In the genomic region with DNA sequence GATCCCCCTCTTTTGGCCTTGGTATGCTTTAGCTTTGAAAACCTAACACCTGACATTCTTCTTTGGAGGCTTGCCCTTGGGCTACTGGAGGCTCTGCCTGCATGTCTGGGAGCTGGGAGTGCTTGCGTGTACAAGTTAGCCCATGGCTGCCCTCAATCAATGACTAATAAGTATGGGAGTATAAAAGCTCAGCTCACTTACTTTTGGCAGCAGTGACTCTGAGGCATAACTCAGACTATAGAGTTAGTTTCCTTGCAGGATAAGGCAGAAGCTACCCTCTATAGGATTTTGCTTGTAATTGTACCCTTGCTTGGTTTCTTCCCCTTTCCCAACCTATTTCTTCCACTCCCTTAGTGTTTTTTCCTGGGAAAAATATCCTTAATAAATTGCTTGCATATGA, we compare ENCODE assay signal across 14 cellular contexts.
DNase-seq lines count a peak whose midpoint lies in the region; ATAC-seq and TF ChIP-seq lines count a peak whose summit lies in the region.
"Had no signal": no experiment of that assay in that cellular context is flagged by ENCODE, and none has a peak within 500 bp of the region (broad histone marks: within the 10 kb centered on the region; RNA-seq: fewer than 3 reads in every experiment).

No MANE protein-coding gene starts in this region.

- H3K9me3 Mint-ChIP-seq in brain = peaks cover 0 to 6% (median 0%) of the 10 kb centered on the region in 5 experiments

- H3K27me3 Mint-ChIP-seq in brain = no peaks in the 10 kb centered on the region

- ATAC-seq in GM21528 (IDR thresholded peaks at IDR 0.05; ENCODE audit: low FRiP score, unreplicated experiment) (no peak), GM18505 (IDR thresholded peaks at IDR 0.05; ENCODE audit: unreplicated experiment) (no peak), HG02678 (IDR thresholded peaks at IDR 0.05; ENCODE audit: unreplicated experiment) (no peak)
- ATAC-seq: K562 had no signal

- peak overlapping the region in 3 of 5 experiments; percentile 22 to 38 (median 23) for H3K27ac Mint-ChIP-seq in brain

- TF ChIP-seq POLR2A in GM18505 (IDR thresholded peaks at IDR 0.05; ENCODE audit: borderline replicate concordance, extremely low read depth, insufficient read depth, insufficient read length) = no peak

- DNase-seq in AG20443 (ENCODE audit: low spot score) (peak; percentile 39), HS-5 (ENCODE audit: low read depth) (peak; percentile 10), iris pigment epithelial cell (ENCODE audit: low read depth) (peak; percentile 53), DMS 273 (lab: John Stamatoyannopoulos, UW; ENCODE audit: unreplicated experiment) (no peak)
- DNase-seq: activated CD4-positive, alpha-beta T cell treated with anti-CD3 and anti-CD28 coated beads, Interleukin-2, amount 50 U/mL, for 1 hour; C1 segment of cervical spinal cord; NCI-H2171; sigmoid colon; T-helper 1 cell had no signal

- TF ChIP-seq CTCF in brain (conservative IDR thresholded peaks at IDR 0.05) = peak; percentile 37 to 54

- peaks cover 26% of the 10 kb centered on the region for H3K4me1 Mint-ChIP-seq in brain

- H3K36me3 Mint-ChIP-seq in brain = no peaks in the 10 kb centered on the region

- no peak overlapping the region for H3K4me3 Mint-ChIP-seq in brain
